Comparison of ENCODE assay signal across 34 cellular contexts in genomic region chr19:30020189-30020588, GRCh38.
"Had no signal": no experiment of that assay in that cellular context is flagged by ENCODE, and none has a peak within 500 bp of the region (broad histone marks: within the 10 kb centered on the region; RNA-seq: fewer than 3 reads in every experiment).

No MANE protein-coding gene starts in this region.

- DNase-seq: Karpas-422, Kasumi-1, MG63, MM.1S, MV-4-11, NCI-H1048, NCI-H1092, NCI-H1092 treated with DMSO at 0.1 percent for 48 hours, NCI-H1105, NCI-H1105 treated with DMSO at 0.1 percent for 48 hours, NCI-H1417, NCI-H1417 treated with DMSO at 0.1 percent for 48 hours, NCI-H1436, NCI-H1436 treated with DMSO at 0.1 percent for 48 hours, NCI-H146, NCI-H1694, NCI-H1694 treated with DMSO at 0.1 percent for 48 hours, NCI-H187, NCI-H187 treated with DMSO at 0.1 percent for 48 hours, NCI-H1930, NCI-H2029, NCI-H2029 treated with DMSO at 0.1 percent for 48 hours, NCI-H2081, NCI-H2081 treated with DMSO at 0.1 percent for 48 hours, NCI-H2107, NCI-H2171, NCI-H2171 treated with DMSO at 0.1 percent for 48 hours, NCI-H2227 treated with DMSO at 0.1 percent for 48 hours, NCI-H226, NCI-H345, NCI-H446, NCI-H446 treated with DMSO at 0.1 percent for 48 hours, NCI-H510A, NCI-H510A treated with DMSO at 0.1 percent for 48 hours had no signal

- H3K4me3 ChIP-seq: MG63 had no signal
